In genomic region chr1:25890249-25891034, GRCh38 we compare ENCODE assay signal across 10 cellular contexts. TPM values are rescaled to one million over a fixed set of nuclear protein-coding genes. Genes with fewer than 3 reads are reported as not detected.
DNase-seq lines count a peak whose midpoint lies in the region; ATAC-seq, FAIRE-seq and TF ChIP-seq lines count a peak whose summit lies in the region.
"Had no signal": no experiment of that assay in that cellular context is flagged by ENCODE, and none has a peak within 500 bp of the region (broad histone marks: within the 10 kb centered on the region; RNA-seq: fewer than 3 reads in every experiment).

No MANE protein-coding gene starts in this region.

- H3K4me1 Mint-ChIP-seq in activated T-helper 17 cell treated with anti-CD3 and anti-CD28 coated beads, Interleukin-2, amount 50 U/mL, for 72 hours = no peaks in the 10 kb centered on the region

- H3K9me3 ChIP-seq in keratinocyte (ENCODE audit: control insufficient read depth, low read depth, low read length) (no peaks in the 10 kb centered on the region), small intestine (ENCODE audit: control insufficient read depth, low read depth) (no peaks in the 10 kb centered on the region)

- WGBS in small intestine, 3 donors = 28 to 64% (median 39%) methylated on average over 10 of the region's 10 CpGs

- H3K27me3 ChIP-seq in keratinocyte (ENCODE audit: control insufficient read depth, extremely low read depth, insufficient read depth, low read length) (no peaks in the 10 kb centered on the region), small intestine (ENCODE audit: control insufficient read depth in 2 of 2, insufficient read depth in 2 of 2, low read length in 2 of 2) (no peaks in the 10 kb centered on the region)

- no peaks in the 10 kb centered on the region for H3K36me3 ChIP-seq in keratinocyte (ENCODE audit: control insufficient read depth in 2 of 2, extremely low read depth in 1 of 2, insufficient read depth in 2 of 2, low read length in 2 of 2)
- no peaks in the 10 kb centered on the region for H3K36me3 ChIP-seq in small intestine (ENCODE audit: control insufficient read depth in 2 of 2, insufficient read depth in 2 of 2, low read length in 2 of 2)

- no peak overlapping the region for H2AFZ ChIP-seq in keratinocyte (ENCODE audit: control insufficient read depth, low read length)

- H3K27ac ChIP-seq in keratinocyte (ENCODE audit: control insufficient read depth, insufficient read depth, low read length) (peak overlapping the region; percentile 74), small intestine (ENCODE audit: low read depth in 1 of 2, low read length in 1 of 2) (peak overlapping the region; percentile 91 to 93)

- H3K27me3 Mint-ChIP-seq in activated T-helper 17 cell treated with anti-CD3 and anti-CD28 coated beads, Interleukin-2, amount 50 U/mL, for 72 hours = no peaks in the 10 kb centered on the region

- ATAC-seq in activated T-helper 17 cell treated with anti-CD3 and anti-CD28 coated beads, Interleukin-2, amount 50 U/mL, for 72 hours (replicated peaks) = no peak

- TF ChIP-seq CTCF in keratinocyte (optimal IDR thresholded peaks at IDR 0.05 in 1 of 3, IDR thresholded peaks at IDR 0.05 in 1 of 3, conservative IDR thresholded peaks at IDR 0.05 in 1 of 3; ENCODE audit: extremely low read depth in 1 of 3, insufficient read depth in 2 of 3, low read length in 3 of 3) = no peak

- H3K4me1 ChIP-seq in keratinocyte (ENCODE audit: control insufficient read depth, extremely low read depth, insufficient read depth, low read length) = peaks cover 51% of the 10 kb centered on the region
- peaks cover 0 to 12% of the 10 kb centered on the region in 2 donors for H3K4me1 ChIP-seq in small intestine (ENCODE audit: control insufficient read depth in 2 of 2, insufficient read depth in 1 of 2, low read depth in 1 of 2, low read length in 1 of 2)

- H3K4me2 ChIP-seq in keratinocyte (ENCODE audit: control insufficient read depth, extremely low read depth, insufficient read depth, low read depth, low read length) = peak overlapping the region; percentile 69

- no peaks in the 10 kb centered on the region for H3K36me3 Mint-ChIP-seq in activated T-helper 17 cell treated with anti-CD3 and anti-CD28 coated beads, Interleukin-2, amount 50 U/mL, for 72 hours (ENCODE audit: low read depth)

- peak; percentile 51 for DNase-seq in HCEC 1CT
- DNase-seq in keratinocyte (ENCODE audit: low read depth, low spot score) = no peak
- DNase-seq in small intestine = peak; percentile 96
- DNase-seq in inferior parietal cortex (ENCODE audit: extremely low spot score) = no peak
- no peak for DNase-seq in COR-L47 (lab: John Stamatoyannopoulos, UW)
- no peak for DNase-seq in HuH-7 (ENCODE audit: low spot score)
- no peak for DNase-seq in SKM-1 treated with dmso at 0.1 percent for 144 hours (lab: John Stamatoyannopoulos, UW; ENCODE audit: unreplicated experiment)
- DNase-seq: activated CD4-positive, CD25-positive, alpha-beta regulatory T cell treated with anti-CD3 and anti-CD28 coated beads, Interleukin-2, amount 50 U/mL, for 72 hours; aorta had no signal

- H3K9me1 ChIP-seq in keratinocyte (ENCODE audit: control insufficient read depth, extremely low read depth, insufficient read depth, low read length) = no peaks in the 10 kb centered on the region

- H3K27ac Mint-ChIP-seq in activated T-helper 17 cell treated with anti-CD3 and anti-CD28 coated beads, Interleukin-2, amount 50 U/mL, for 72 hours = peak overlapping the region; percentile 20

- H3K79me2 ChIP-seq in keratinocyte (ENCODE audit: control insufficient read depth, insufficient read depth, low read length) = no peaks in the 10 kb centered on the region

- peak; percentile 98 for FAIRE-seq in keratinocyte (lab: Jason Lieb, UNC)
- no peak for FAIRE-seq in small intestine (lab: Jason Lieb, UNC)

- H4K20me1 ChIP-seq in keratinocyte (ENCODE audit: control insufficient read depth, extremely low read depth, insufficient read depth, low read length) = no peaks in the 10 kb centered on the region

- H3K4me3 Mint-ChIP-seq in activated T-helper 17 cell treated with anti-CD3 and anti-CD28 coated beads, Interleukin-2, amount 50 U/mL, for 72 hours = no peak overlapping the region

- peak overlapping the region; percentile 35 for H3K9ac ChIP-seq in keratinocyte (ENCODE audit: control insufficient read depth, extremely low read depth, insufficient read depth, low read length)

- H3K9me3 Mint-ChIP-seq in activated T-helper 17 cell treated with anti-CD3 and anti-CD28 coated beads, Interleukin-2, amount 50 U/mL, for 72 hours = no peaks in the 10 kb centered on the region

- H3K4me3 ChIP-seq in keratinocyte (ENCODE audit: control insufficient read depth in 2 of 3, extremely low read depth in 1 of 3, insufficient read depth in 2 of 3, low read depth in 1 of 3, low read length in 3 of 3) (peak overlapping the region in 1 of 3 experiments; percentile 16), small intestine (ENCODE audit: low read depth in 1 of 2, low read length in 2 of 2) (no peak overlapping the region)

- dilution Hi-C loops in keratinocyte (cut with MboI; ENCODE audit: extremely low pct_ligation_motif_present, low sequenced_read_pairs) = loop anchor here (25.0 kb wide), 1 partner anchor 97 kb away; the partner anchor contains the start of gene PAFAH2

RNA-seq across cellular contexts. Expression of gene PAQR7, which starts 14.9 kb away (rescaled TPM):
- total RNA-seq in activated T-helper 17 cell treated with anti-CD3 and anti-CD28 coated beads, Interleukin-2, amount 50 U/mL, for 72 hours = 1 to 10 TPM; 5.7 to 7.2 TPM
- polyA plus RNA-seq in keratinocyte = 14.5 to 32.1 TPM (median 21.7 TPM) in 3 replicates
- 7.0 TPM for polyA plus RNA-seq in keratinocyte (2011; ENCODE audit: low read depth)
- 12.6 and 17.1 TPM in 2 replicates for polyA plus RNA-seq in keratinocyte (2011; cell fraction: cytosol; rRNA removed)
- 40.5 and 47.9 TPM in 2 replicates for polyA plus RNA-seq in keratinocyte (2011; cell fraction: nucleus; rRNA removed)
- polyA plus RNA-seq in keratinocyte (2012; ENCODE audit: low replicate concordance) = 19.1 and 34.6 TPM in 2 replicates
- 29.5 to 61.0 TPM (median 33.6 TPM) in 3 replicates for polyA minus RNA-seq in keratinocyte
- 31.5 TPM for polyA minus RNA-seq in keratinocyte (2011; cell fraction: cytosol; rRNA and poly(A)+ RNA removed)
- polyA minus RNA-seq in keratinocyte (2011; cell fraction: nucleus; rRNA and poly(A)+ RNA removed) = 29.3 and 35.2 TPM in 2 replicates
- 10 to 100 TPM; 10.2 to 53.9 (median 23.5) TPM for polyA plus RNA-seq in small intestine

RNA-seq across cellular contexts. Expression of gene STMN1, which starts 15.8 kb away (rescaled TPM):
- total RNA-seq in activated T-helper 17 cell treated with anti-CD3 and anti-CD28 coated beads, Interleukin-2, amount 50 U/mL, for 72 hours = 100 to 1,000 TPM; 376 to 423 TPM
- polyA plus RNA-seq in keratinocyte (16.2 to 96.9 TPM (median 82.8 TPM) in 3 replicates), small intestine (100 to 1,000 TPM in 1 of 3 donors, 10 to 100 TPM in 2; 30.9 to 248 (median 37.3) TPM)
- 144 TPM for polyA plus RNA-seq in keratinocyte (2011; ENCODE audit: low read depth)
- 43.2 and 53.5 TPM in 2 replicates for polyA plus RNA-seq in keratinocyte (2011; cell fraction: cytosol; rRNA removed)
- 28.5 and 36.8 TPM in 2 replicates for polyA plus RNA-seq in keratinocyte (2011; cell fraction: nucleus; rRNA removed)
- 47.4 and 128 TPM in 2 replicates for polyA plus RNA-seq in keratinocyte (2012; ENCODE audit: low replicate concordance)
- 2.3 to 17.5 TPM (median 10.3 TPM) in 3 replicates for polyA minus RNA-seq in keratinocyte
- 8.4 TPM for polyA minus RNA-seq in keratinocyte (2011; cell fraction: cytosol; rRNA and poly(A)+ RNA removed)
- 2.7 and 6.4 TPM in 2 replicates for polyA minus RNA-seq in keratinocyte (2011; cell fraction: nucleus; rRNA and poly(A)+ RNA removed)

RNA-seq across cellular contexts. Expression of gene AUNIP, which starts 31.2 kb away (rescaled TPM):
- 1 to 10 TPM; 3.7 to 7.2 TPM for total RNA-seq in activated T-helper 17 cell treated with anti-CD3 and anti-CD28 coated beads, Interleukin-2, amount 50 U/mL, for 72 hours
- polyA plus RNA-seq in keratinocyte (6.2 to 9.3 TPM (median 8.0 TPM) in 3 replicates), small intestine (1 to 10 TPM in 1 of 3 donors, under 1 TPM in 1, not detected in 1; 0.67 to 3.2 TPM)
- polyA plus RNA-seq in keratinocyte (2011; ENCODE audit: low read depth) = 0.32 TPM
- polyA plus RNA-seq in keratinocyte (2011; cell fraction: cytosol; rRNA removed) = 4.4 and 8.9 TPM in 2 replicates
- polyA plus RNA-seq in keratinocyte (2011; cell fraction: nucleus; rRNA removed) = 5.5 and 6.3 TPM in 2 replicates
- polyA plus RNA-seq in keratinocyte (2012; ENCODE audit: low replicate concordance) = 1.4 and 5.6 TPM in 2 replicates
- polyA minus RNA-seq in keratinocyte = 3.1 to 9.8 TPM (median 5.5 TPM) in 3 replicates
- polyA minus RNA-seq in keratinocyte (2011; cell fraction: cytosol; rRNA and poly(A)+ RNA removed) = 4.2 TPM
- 2.6 and 3.2 TPM in 2 replicates for polyA minus RNA-seq in keratinocyte (2011; cell fraction: nucleus; rRNA and poly(A)+ RNA removed)
- total RNA-seq: aorta had no signal
- polyA plus RNA-seq: aorta had no signal

Comparison
In these comparisons a context has a peak if more than half of its experiments do, and no peak if none do; other contexts are left out.
1. DNase-seq: peak in HCEC 1CT (single experiment) and small intestine (single experiment); none in keratinocyte (single experiment), inferior parietal cortex (single experiment), COR-L47 (single experiment), HuH-7 (single experiment) and SKM-1 treated with dmso at 0.1 percent for 144 hours (single experiment).